In genomic region chr7:116953727-116954442, GRCh38 we compare ENCODE assay signal across 8 cellular contexts. TPM values are rescaled to one million over a fixed set of nuclear protein-coding genes. Genes with fewer than 3 reads are reported as not detected.
DNase-seq lines count a peak whose midpoint lies in the region; ATAC-seq, FAIRE-seq and TF ChIP-seq lines count a peak whose summit lies in the region.

No MANE protein-coding gene starts in this region.

- BruUV-seq in HepG2 (replicated peaks; lab: Mats Ljungman, UMichigan): no TSS peak

- H3K4me2 ChIP-seq in A549 (peak overlapping the region; percentile 73), HepG2 (ENCODE audit: low read depth, low read length) (peak overlapping the region; percentile 100)

- H2AFZ ChIP-seq in HepG2 (ENCODE audit: low read length): peak overlapping the region; percentile 79

- H3K9me3 ChIP-seq in A549: no peaks in the 10 kb centered on the region
- no peaks in the 10 kb centered on the region for H3K9me3 ChIP-seq in HepG2 (ENCODE audit: low read length)

- peaks cover 45% of the 10 kb centered on the region for H3K79me2 ChIP-seq in HepG2 (ENCODE audit: insufficient read depth, low read length)

- peaks cover 26% of the 10 kb centered on the region for H3K4me1 ChIP-seq in A549
- H3K4me1 ChIP-seq in HepG2 (ENCODE audit: insufficient read depth, low read length): peaks cover 44% of the 10 kb centered on the region

- H3K27me3 ChIP-seq in dorsolateral prefrontal cortex (no peaks in the 10 kb centered on the region), HepG2 (ENCODE audit: control insufficient read depth in 1 of 2, insufficient read depth in 2 of 2, low read length in 2 of 2) (no peaks in the 10 kb centered on the region; a peak in 1 of 5 replicates)

- POLR2A ChIA-PET in A549 (lab: Yijun Ruan, JAX) (interaction anchor here (0.5 to 1.5 kb wide), 6 partner anchors 11 to 282 kb away, joined by 3 to 8 read pairs (median 3); partner anchors contain the start of gene MET), HepG2 (lab: Yijun Ruan, JAX) (interaction anchor here (0.6 to 1.5 kb wide), 8 partner anchors 14 to 182 kb away, joined by 3 to 5 read pairs (median 3); no protein-coding TSS in a partner anchor)

- CTCF ChIA-PET in A549 (lab: Yijun Ruan, JAX): interaction anchor here (0.9 to 2.4 kb wide), 2 partner anchors 12 to 24 kb away, joined by 3 to 9 read pairs; no protein-coding TSS in a partner anchor
- CTCF ChIA-PET in HepG2 (lab: Yijun Ruan, JAX; ENCODE audit: low intra/inter-chr PET ratio, low total read pairs): no interaction called here

- intact Hi-C loops in dorsolateral prefrontal cortex (cut with DNase I): loop anchor here (1.0 to 5.0 kb wide), 2 partner anchors 92 kb away; partner anchors contain the start of gene CAPZA2 (in 2 of the 2)
- intact Hi-C loops in HepG2 (cut with micrococcal nuclease; ENCODE audit: unreplicated experiment): loop anchor here (2.0 kb wide), 1 partner anchor 23 kb away; no protein-coding TSS in a partner anchor

- peak overlapping the region; percentile 98 for H3K9ac ChIP-seq in HepG2 (ENCODE audit: insufficient read depth, low read depth, low read length)

- in situ Hi-C loops in HepG2 (cut with HindIII; ENCODE audit: extremely low pct_ligation_motif_present, low pct_unique_long_range_greater_than_20kb): no loop called here

- no peaks in the 10 kb centered on the region for H3K36me3 ChIP-seq in HepG2 (replicated peaks in 1 of 2; ENCODE audit: control insufficient read depth in 1 of 2, insufficient read depth in 2 of 2, low read length in 2 of 2)

- DNase-seq in A549 (ENCODE audit: low read depth in 1 of 2, low spot score in 1 of 2) (peak; percentile 39 to 70), GM12891 (ENCODE audit: insufficient read length, low spot score) (peak; percentile 26), NCI-H187 treated with DMSO at 0.1 percent for 48 hours (lab: John Stamatoyannopoulos, UW) (peak; percentile 58), dorsolateral prefrontal cortex (peak in 8 of 10 donors; percentile 36 to 65 (median 44)), HepG2 (ENCODE audit: low spot score) (peak; percentile 84)
- DNase-seq in stimulated activated CD8-positive, alpha-beta memory T cell treated with anti-CD3 and anti-CD28 coated beads, Interleukin-12 subunit alpha, Interleukin-12 subunit beta, amount 100 ng/mL, for 1 hour (ENCODE audit: low read depth): peak; percentile 4

- no peak; the same call in none of the 2 replicates for TF ChIP-seq POLR2A in A549 (IDR thresholded peaks at IDR 0.05; ENCODE audit: low read length)
- TF ChIP-seq POLR2A in GM12891 (IDR thresholded peaks at IDR 0.05; ENCODE audit: low read depth, low read length): peak; percentile 8; the same call in 1 of the 2 replicates
- TF ChIP-seq POLR2A in HepG2 (IDR thresholded peaks at IDR 0.05; ENCODE audit: insufficient read depth in 1 of 2, low read depth in 2 of 2, low read length in 2 of 2): peak; percentile 32 to 81; a peak in 3 of 4 replicates

- no peaks in the 10 kb centered on the region for H4K20me1 ChIP-seq in HepG2 (ENCODE audit: insufficient read depth, low read length)

- TF ChIP-seq RAD21 in A549 (conservative IDR thresholded peaks at IDR 0.05 in 1 of 2, IDR thresholded peaks at IDR 0.05 in 1 of 2) (no peak), HepG2 (CRISPR knock-in tag; IDR thresholded peaks at IDR 0.05) (peak; percentile 27; the same call in 1 of the 2 replicates)

- TF ChIP-seq EP300 in A549 (IDR thresholded peaks at IDR 0.05) (no peak), HepG2 (IDR thresholded peaks at IDR 0.05; ENCODE audit: low read depth in 2 of 2, low read length in 2 of 2) (0 out of 4 replicates have a peak, but pooled peaks of 1 of the 2 experiments have one; percentile 14), HepG2 (CRISPR knock-in tag; IDR thresholded peaks at IDR 0.05; ENCODE audit: borderline replicate concordance) (no peak)

- TF ChIP-seq CTCF in A549 (IDR thresholded peaks at IDR 0.05): no peak; the same call in 2 of the 3 replicates
- no peak for TF ChIP-seq CTCF in VCaP (conservative IDR thresholded peaks at IDR 0.05)
- TF ChIP-seq CTCF in dorsolateral prefrontal cortex (IDR thresholded peaks at IDR 0.05 in 54 of 56, conservative IDR thresholded peaks at IDR 0.05 in 2 of 56; ENCODE audit: low read depth in 1 of 56, partially characterized antibody in 56 of 56): peak in 1 of 56 donors; percentile 14
- no peak for TF ChIP-seq CTCF in HepG2 (CRISPR knock-in tag; IDR thresholded peaks at IDR 0.05)

- FAIRE-seq in A549 (lab: Jason Lieb, UNC) (no peak), GM12891 (lab: Jason Lieb, UNC) (peak; percentile 16), HepG2 (lab: Jason Lieb, UNC) (peak; percentile 32)

- ATAC-seq in A549 (peak; percentile 72 to 76), HG02798 (IDR thresholded peaks at IDR 0.05; ENCODE audit: poor library complexity, unreplicated experiment) (peak; percentile 48), HepG2 (peak; percentile 73)

- H3K4me3 ChIP-seq in A549 (peak overlapping the region; percentile 70), dorsolateral prefrontal cortex (peak overlapping the region; percentile 68 to 98 (median 85)), HepG2 (replicated peaks in 1 of 3; ENCODE audit: insufficient read depth in 1 of 3, low read depth in 2 of 3, low read length in 3 of 3) (peak overlapping the region; percentile 81 to 90 (median 88))

- H3K27ac ChIP-seq in A549: peak overlapping the region; percentile 91 to 99
- peak overlapping the region; percentile 97 for H3K27ac ChIP-seq in VCaP
- H3K27ac ChIP-seq in dorsolateral prefrontal cortex: peak overlapping the region; percentile 80 to 100 (median 95)
- peak overlapping the region; percentile 98 for H3K27ac ChIP-seq in HepG2 (ENCODE audit: extremely low read length, insufficient read depth, low read length)

- WGBS in A549 (ENCODE audit: missing lambda C conversion rate): 2% methylated on average over 28 of the region's 89 CpGs
- 0% methylated on average over 5 of the region's 89 CpGs for WGBS in HepG2 (ENCODE audit: low lambda C conversion rate)

TF ChIP-seq in A549, 52 proteins besides CTCF, POLR2A, EP300 and RAD21 (continues in another document):
- TF ChIP-seq NR3C1 (IDR thresholded peaks at IDR 0.05) (no peak), MAFK (IDR thresholded peaks at IDR 0.05; ENCODE audit: partially characterized antibody) (no peak), PHF8 (IDR thresholded peaks at IDR 0.05; ENCODE audit: borderline replicate concordance, low read depth) (peak; percentile 46; the same call in 1 of the 2 replicates), SMC3 (IDR thresholded peaks at IDR 0.05) (no peak), RCOR1 (IDR thresholded peaks at IDR 0.05; ENCODE audit: low read depth, low read length) (no peak), CEBPB (IDR thresholded peaks at IDR 0.05) (no peak), EHF (CRISPR knock-in tag; IDR thresholded peaks at IDR 0.05) (no peak)

TF ChIP-seq in GM12891, 5 proteins besides CTCF, POLR2A, EP300 and RAD21:
- TF ChIP-seq TAF1 (IDR thresholded peaks at IDR 0.05; ENCODE audit: low read depth, low read length): no peak; the same call in 1 of the 2 replicates
- peak; percentile 15; the same call in 1 of the 2 replicates for TF ChIP-seq POLR2AphosphoS5 (IDR thresholded peaks at IDR 0.05; ENCODE audit: low read depth, low read length)
TF ChIP-seq in GM12891: peak in this region for 1.

RNA-seq across cellular contexts. Expression of gene ST7, which starts 0.6 kb away (rescaled TPM):
- polyA plus RNA-seq in A549 (2011; rRNA removed) (26.0 and 28.6 TPM in 2 replicates), A549 (2017; fragmentation: RNase III; extraction: RNeasy Plus Mini Kit Qiagen cat#74134 plus additional on column Dnase treatment) (16.2 to 17.4 TPM (median 16.4 TPM) in 3 replicates), HepG2 (2011; rRNA removed) (15.4 and 17.3 TPM in 2 replicates)
- polyA plus RNA-seq in A549 (2012; cell fraction: cytosol; rRNA removed): 9.2 and 11.9 TPM in 2 replicates
- polyA plus RNA-seq in A549 (2012; cell fraction: nucleus; rRNA removed): 7.0 and 12.1 TPM in 2 replicates
- 28.6 and 30.0 TPM in 2 replicates for polyA minus RNA-seq in A549 (2011; rRNA and poly(A)+ RNA removed)
- polyA plus RNA-seq in GM12891 (2012; ENCODE audit: low read depth, missing spikeins): 56.6 TPM
- total RNA-seq in dorsolateral prefrontal cortex (10 to 100 TPM; 22.9 to 64.1 (median 42.7) TPM), HepG2 (2016; rRNA removed; fragmentation: Illumina TruSeq; extraction: Trizol) (19.4 and 23.5 TPM in 2 replicates)
- 28.3 and 28.8 TPM in 2 replicates for total RNA-seq in HepG2 (2016; cell fraction: cytosol; rRNA removed; fragmentation: Illumina TruSeq; extraction: Trizol; ENCODE audit: low read depth)
- total RNA-seq in HepG2 (2016; cell fraction: insoluble cytoplasmic fraction; rRNA removed; fragmentation: Illumina TruSeq; extraction: Trizol): 17.6 and 21.2 TPM in 2 replicates
- 41.5 and 54.6 TPM in 2 replicates for total RNA-seq in HepG2 (2016; cell fraction: membrane; rRNA removed; fragmentation: Illumina TruSeq; extraction: Trizol)
- 28.2 and 31.4 TPM in 2 replicates for total RNA-seq in HepG2 (2016; cell fraction: nucleus; rRNA removed; fragmentation: Illumina TruSeq; extraction: Trizol)
- 9.8 and 14.0 TPM in 2 replicates for polyA plus RNA-seq in HepG2 (2011; cell fraction: cytosol; rRNA removed)
- 10.7 and 11.0 TPM in 2 replicates for polyA plus RNA-seq in HepG2 (2011; cell fraction: nucleus; rRNA removed)
- polyA plus RNA-seq in HepG2 (2012): 10.8 and 12.8 TPM in 2 replicates
- polyA plus RNA-seq in HepG2 (2016; cell fraction: cytosol; fragmentation: Illumina TruSeq; extraction: Trizol; ENCODE audit: low read depth): 36.8 and 37.8 TPM in 2 replicates
- 22.0 and 24.7 TPM in 2 replicates for polyA plus RNA-seq in HepG2 (2016; cell fraction: insoluble cytoplasmic fraction; fragmentation: Illumina TruSeq; extraction: Trizol; ENCODE audit: low read depth)
- polyA plus RNA-seq in HepG2 (2016; cell fraction: membrane; fragmentation: Illumina TruSeq; extraction: Trizol; ENCODE audit: low read depth): 45.3 and 51.8 TPM in 2 replicates
- polyA plus RNA-seq in HepG2 (2016; cell fraction: nucleus; fragmentation: Illumina TruSeq; extraction: Trizol; ENCODE audit: insufficient read depth, low read depth): 22.5 and 23.7 TPM in 2 replicates
- polyA minus RNA-seq in HepG2 (2011; rRNA and poly(A)+ RNA removed; ENCODE audit: low replicate concordance): 13.2 and 58.2 TPM in 2 replicates
- 15.7 and 18.9 TPM in 2 replicates for polyA minus RNA-seq in HepG2 (2011; cell fraction: cytosol; rRNA and poly(A)+ RNA removed)
- 45.2 and 45.3 TPM in 2 replicates for polyA minus RNA-seq in HepG2 (2011; cell fraction: nucleus; rRNA and poly(A)+ RNA removed)

Comparison
In these comparisons a context has a peak if more than half of its experiments do, and no peak if none do; other contexts are left out.
1. Peak in every context shown above with its lines: DNase-seq, ATAC-seq, H3K4me3 ChIP-seq and H3K27ac ChIP-seq.
2. DNase-seq: peak in every context shown above with its lines; median percentile 84 in HepG2; 58 in NCI-H187 treated with DMSO at 0.1 percent for 48 hours; 54 in A549; 44 in dorsolateral prefrontal cortex; 26 in GM12891; 4 in stimulated activated CD8-positive, alpha-beta memory T cell treated with anti-CD3 and anti-CD28 coated beads, Interleukin-12 subunit alpha, Interleukin-12 subunit beta, amount 100 ng/mL, for 1 hour.